1 cellular context compared by ENCODE assay signal in genomic region chr14:72535485-72535884, GRCh38.
A peak's percentile ranks its signal among the peaks of the same experiment; 100 is the strongest.
TF ChIP-seq lines count a peak whose summit lies in the region.

No MANE protein-coding gene starts in this region.

TF ChIP-seq in GM12878, 131 proteins besides CTCF, POLR2A, EP300 and RAD21 (continued from another document):
- TF ChIP-seq, protein P1, sequence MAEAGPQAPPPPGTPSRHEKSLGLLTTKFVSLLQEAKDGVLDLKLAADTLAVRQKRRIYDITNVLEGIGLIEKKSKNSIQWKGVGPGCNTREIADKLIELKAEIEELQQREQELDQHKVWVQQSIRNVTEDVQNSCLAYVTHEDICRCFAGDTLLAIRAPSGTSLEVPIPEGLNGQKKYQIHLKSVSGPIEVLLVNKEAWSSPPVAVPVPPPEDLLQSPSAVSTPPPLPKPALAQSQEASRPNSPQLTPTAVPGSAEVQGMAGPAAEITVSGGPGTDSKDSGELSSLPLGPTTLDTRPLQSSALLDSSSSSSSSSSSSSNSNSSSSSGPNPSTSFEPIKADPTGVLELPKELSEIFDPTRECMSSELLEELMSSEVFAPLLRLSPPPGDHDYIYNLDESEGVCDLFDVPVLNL (IDR thresholded peaks at IDR 0.05; ENCODE audit: low read depth, low read length): no peak
- TF ChIP-seq, protein P2, sequence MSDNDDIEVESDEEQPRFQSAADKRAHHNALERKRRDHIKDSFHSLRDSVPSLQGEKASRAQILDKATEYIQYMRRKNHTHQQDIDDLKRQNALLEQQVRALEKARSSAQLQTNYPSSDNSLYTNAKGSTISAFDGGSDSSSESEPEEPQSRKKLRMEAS (IDR thresholded peaks at IDR 0.05; ENCODE audit: low read depth, low read length): no peak
- TF ChIP-seq TARDBP (IDR thresholded peaks at IDR 0.05; ENCODE audit: borderline replicate concordance): no peak
- 0 out of 2 replicates have a peak, but pooled peaks have one; percentile 67 for TF ChIP-seq TBL1XR1 (IDR thresholded peaks at IDR 0.05; ENCODE audit: low read depth, low read length)
- no peak for TF ChIP-seq POLR2AphosphoS5 (IDR thresholded peaks at IDR 0.05; ENCODE audit: low read length)
- TF ChIP-seq BCL3 (IDR thresholded peaks at IDR 0.05; ENCODE audit: borderline replicate concordance, insufficient read depth, low read depth, low read length, poor library complexity, severe bottlenecking): no peak
- no peak for TF ChIP-seq MYC (IDR thresholded peaks at IDR 0.05; ENCODE audit: insufficient read depth, insufficient read length, insufficient replicate concordance, low read length, severe bottlenecking)
- TF ChIP-seq TCF7 (IDR thresholded peaks at IDR 0.05; ENCODE audit: borderline replicate concordance): no peak
- TF ChIP-seq IKZF2 (IDR thresholded peaks at IDR 0.05): peak; percentile 55 to 70; a peak in 3 of 4 replicates
- TF ChIP-seq ETV6 (conservative IDR thresholded peaks at IDR 0.05 in 1 of 2, IDR thresholded peaks at IDR 0.05 in 1 of 2; ENCODE audit: borderline replicate concordance in 1 of 2, low read depth in 1 of 2): peak in 1 of 2 experiments; percentile 38; a peak in 1 of 4 replicates
- TF ChIP-seq, protein P3, sequence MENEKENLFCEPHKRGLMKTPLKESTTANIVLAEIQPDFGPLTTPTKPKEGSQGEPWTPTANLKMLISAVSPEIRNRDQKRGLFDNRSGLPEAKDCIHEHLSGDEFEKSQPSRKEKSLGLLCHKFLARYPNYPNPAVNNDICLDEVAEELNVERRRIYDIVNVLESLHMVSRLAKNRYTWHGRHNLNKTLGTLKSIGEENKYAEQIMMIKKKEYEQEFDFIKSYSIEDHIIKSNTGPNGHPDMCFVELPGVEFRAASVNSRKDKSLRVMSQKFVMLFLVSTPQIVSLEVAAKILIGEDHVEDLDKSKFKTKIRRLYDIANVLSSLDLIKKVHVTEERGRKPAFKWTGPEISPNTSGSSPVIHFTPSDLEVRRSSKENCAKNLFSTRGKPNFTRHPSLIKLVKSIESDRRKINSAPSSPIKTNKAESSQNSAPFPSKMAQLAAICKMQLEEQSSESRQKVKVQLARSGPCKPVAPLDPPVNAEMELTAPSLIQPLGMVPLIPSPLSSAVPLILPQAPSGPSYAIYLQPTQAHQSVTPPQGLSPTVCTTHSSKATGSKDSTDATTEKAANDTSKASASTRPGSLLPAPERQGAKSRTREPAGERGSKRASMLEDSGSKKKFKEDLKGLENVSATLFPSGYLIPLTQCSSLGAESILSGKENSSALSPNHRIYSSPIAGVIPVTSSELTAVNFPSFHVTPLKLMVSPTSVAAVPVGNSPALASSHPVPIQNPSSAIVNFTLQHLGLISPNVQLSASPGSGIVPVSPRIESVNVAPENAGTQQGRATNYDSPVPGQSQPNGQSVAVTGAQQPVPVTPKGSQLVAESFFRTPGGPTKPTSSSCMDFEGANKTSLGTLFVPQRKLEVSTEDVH (IDR thresholded peaks at IDR 0.05; ENCODE audit: low read depth, partially characterized antibody): no peak
- TF ChIP-seq ASH2L (IDR thresholded peaks at IDR 0.05; ENCODE audit: borderline replicate concordance, low read depth): no peak
- no peak for TF ChIP-seq MYB (IDR thresholded peaks at IDR 0.05; ENCODE audit: borderline replicate concordance, low read depth, low read length)
- no peak for TF ChIP-seq ZNF622 (IDR thresholded peaks at IDR 0.05)
- no peak for TF ChIP-seq GATAD2B (conservative IDR thresholded peaks at IDR 0.05; ENCODE audit: low read depth)
- TF ChIP-seq SPI1 (IDR thresholded peaks at IDR 0.05; ENCODE audit: borderline replicate concordance, insufficient read depth, low read depth, low read length): peak; percentile 37; the same call in 1 of the 2 replicates
- peak; percentile 63 to 64 for TF ChIP-seq BHLHE40 (IDR thresholded peaks at IDR 0.05; ENCODE audit: borderline replicate concordance in 1 of 2, low read depth in 2 of 2, low read length in 1 of 2)
- no peak for TF ChIP-seq SIX5 (IDR thresholded peaks at IDR 0.05; ENCODE audit: low read depth, low read length, severe bottlenecking)
- no peak for TF ChIP-seq CHD2 (IDR thresholded peaks at IDR 0.05; ENCODE audit: borderline replicate concordance, low read depth, low read length)
- TF ChIP-seq SRF (IDR thresholded peaks at IDR 0.05; ENCODE audit: low read depth in 2 of 2, low read length in 2 of 2): 0 out of 4 replicates have a peak, but pooled peaks of 1 of the 2 experiments have one; percentile 38
- 0 out of 2 replicates have a peak, but pooled peaks have one; percentile 23 for TF ChIP-seq ATF7 (IDR thresholded peaks at IDR 0.05; ENCODE audit: low read depth)
- TF ChIP-seq JUNB (IDR thresholded peaks at IDR 0.05): peak; percentile 76
- TF ChIP-seq CHD4 (IDR thresholded peaks at IDR 0.05): no peak
- TF ChIP-seq SREBF2 (IDR thresholded peaks at IDR 0.05; ENCODE audit: low read length): no peak
- TF ChIP-seq ZNF217 (IDR thresholded peaks at IDR 0.05): peak; percentile 89; the same call in 1 of the 2 replicates
- no peak for TF ChIP-seq FOXK2 (IDR thresholded peaks at IDR 0.05)
- peak; percentile 54; the same call in 1 of the 2 replicates for TF ChIP-seq MTA2 (IDR thresholded peaks at IDR 0.05; ENCODE audit: low read depth)
- peak; percentile 80 for TF ChIP-seq CBFB (IDR thresholded peaks at IDR 0.05; ENCODE audit: low read depth)
- TF ChIP-seq, protein P4, sequence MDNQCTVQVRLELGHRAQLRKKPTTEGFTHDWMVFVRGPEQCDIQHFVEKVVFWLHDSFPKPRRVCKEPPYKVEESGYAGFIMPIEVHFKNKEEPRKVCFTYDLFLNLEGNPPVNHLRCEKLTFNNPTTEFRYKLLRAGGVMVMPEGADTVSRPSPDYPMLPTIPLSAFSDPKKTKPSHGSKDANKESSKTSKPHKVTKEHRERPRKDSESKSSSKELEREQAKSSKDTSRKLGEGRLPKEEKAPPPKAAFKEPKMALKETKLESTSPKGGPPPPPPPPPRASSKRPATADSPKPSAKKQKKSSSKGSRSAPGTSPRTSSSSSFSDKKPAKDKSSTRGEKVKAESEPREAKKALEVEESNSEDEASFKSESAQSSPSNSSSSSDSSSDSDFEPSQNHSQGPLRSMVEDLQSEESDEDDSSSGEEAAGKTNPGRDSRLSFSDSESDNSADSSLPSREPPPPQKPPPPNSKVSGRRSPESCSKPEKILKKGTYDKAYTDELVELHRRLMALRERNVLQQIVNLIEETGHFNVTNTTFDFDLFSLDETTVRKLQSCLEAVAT (IDR thresholded peaks at IDR 0.05): peak; percentile 68
- TF ChIP-seq FOXM1 (IDR thresholded peaks at IDR 0.05; ENCODE audit: low read depth, low read length): peak; percentile 52; the same call in 1 of the 2 replicates
- TF ChIP-seq SMC3 (IDR thresholded peaks at IDR 0.05; ENCODE audit: borderline replicate concordance, low read length): no peak
- TF ChIP-seq BCL11A (IDR thresholded peaks at IDR 0.05; ENCODE audit: low read depth, low read length): no peak
- TF ChIP-seq RUNX3 (IDR thresholded peaks at IDR 0.05; ENCODE audit: low read length): peak; percentile 98
- TF ChIP-seq IRF4 (IDR thresholded peaks at IDR 0.05; ENCODE audit: low read depth, low read length): no peak
- TF ChIP-seq, protein P5, sequence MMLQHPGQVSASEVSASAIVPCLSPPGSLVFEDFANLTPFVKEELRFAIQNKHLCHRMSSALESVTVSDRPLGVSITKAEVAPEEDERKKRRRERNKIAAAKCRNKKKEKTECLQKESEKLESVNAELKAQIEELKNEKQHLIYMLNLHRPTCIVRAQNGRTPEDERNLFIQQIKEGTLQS (IDR thresholded peaks at IDR 0.05; ENCODE audit: borderline replicate concordance, extremely low read depth, low read depth, low read length): no peak
- no peak for TF ChIP-seq EGR1 (IDR thresholded peaks at IDR 0.05; ENCODE audit: borderline replicate concordance in 1 of 2, low read depth in 2 of 2, low read length in 2 of 2)
- no peak for TF ChIP-seq HDGF (IDR thresholded peaks at IDR 0.05)
- TF ChIP-seq ZNF384 (IDR thresholded peaks at IDR 0.05; ENCODE audit: borderline replicate concordance, low read depth, low read length): no peak
- TF ChIP-seq DPF2 (IDR thresholded peaks at IDR 0.05): 0 out of 2 replicates have a peak, but pooled peaks have one; percentile 45
- TF ChIP-seq POU2F2 (IDR thresholded peaks at IDR 0.05; ENCODE audit: borderline replicate concordance, low read depth, low read length): 0 out of 3 replicates have a peak, but pooled peaks have one; percentile 41
- TF ChIP-seq CBX3 (IDR thresholded peaks at IDR 0.05; ENCODE audit: borderline replicate concordance, low read depth): no peak
- no peak for TF ChIP-seq TCF3 (IDR thresholded peaks at IDR 0.05; ENCODE audit: borderline replicate concordance, insufficient read depth, low read depth, low read length)
- peak; percentile 68; the same call in 1 of the 2 replicates for TF ChIP-seq NR2F1 (conservative IDR thresholded peaks at IDR 0.05)
- no peak for TF ChIP-seq NBN (IDR thresholded peaks at IDR 0.05)
- TF ChIP-seq NR2C1 (IDR thresholded peaks at IDR 0.05): no peak
- TF ChIP-seq SP1 (IDR thresholded peaks at IDR 0.05; ENCODE audit: low read depth, low read length): no peak
- TF ChIP-seq STAT1 (conservative IDR thresholded peaks at IDR 0.05): no peak
- 0 out of 2 replicates have a peak, but pooled peaks have one; percentile 32 for TF ChIP-seq CREM (IDR thresholded peaks at IDR 0.05; ENCODE audit: low read depth)
- no peak for TF ChIP-seq RFX5 (IDR thresholded peaks at IDR 0.05; ENCODE audit: low read depth, low read length)
- TF ChIP-seq ZZZ3 (IDR thresholded peaks at IDR 0.05; ENCODE audit: control insufficient read depth, insufficient read length, low read depth): no peak
- no peak for TF ChIP-seq RB1 (IDR thresholded peaks at IDR 0.05; ENCODE audit: borderline replicate concordance)
- no peak for TF ChIP-seq CREB1 (IDR thresholded peaks at IDR 0.05; ENCODE audit: low read depth)
- TF ChIP-seq RAD51 (IDR thresholded peaks at IDR 0.05): peak; percentile 52; the same call in 1 of the 2 replicates
- TF ChIP-seq RELA (IDR thresholded peaks at IDR 0.05; ENCODE audit: borderline replicate concordance, partially characterized antibody): no peak
- peak; percentile 87 for TF ChIP-seq MEF2A (IDR thresholded peaks at IDR 0.05; ENCODE audit: insufficient read depth, low read depth, low read length)
